1 cellular context compared by ENCODE assay signal in the genomic region with DNA sequence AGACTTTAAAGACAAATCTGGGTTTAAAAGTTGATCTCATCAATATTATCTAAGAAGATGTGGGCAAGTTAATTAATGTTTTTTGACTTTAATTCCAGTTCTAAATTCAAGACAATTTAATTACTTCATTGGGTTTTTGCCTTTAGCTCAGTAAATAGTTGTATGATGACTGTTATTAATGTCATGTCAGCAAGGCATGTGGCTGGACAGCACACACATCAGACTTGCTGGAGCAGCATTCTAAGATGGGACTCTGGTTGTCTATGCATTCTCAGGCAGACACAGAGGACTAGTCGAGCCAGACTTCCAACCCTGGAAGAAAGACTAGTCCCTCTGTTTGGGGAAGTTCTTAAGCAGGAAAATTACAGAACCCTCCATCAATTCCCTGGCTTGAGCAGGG.
TF ChIP-seq lines count a peak whose summit lies in the region.

No MANE protein-coding gene starts in this region.

TF ChIP-seq in K562, 482 proteins besides CTCF, POLR2A, EP300 and RAD21:
- TF ChIP-seq, protein P1, sequence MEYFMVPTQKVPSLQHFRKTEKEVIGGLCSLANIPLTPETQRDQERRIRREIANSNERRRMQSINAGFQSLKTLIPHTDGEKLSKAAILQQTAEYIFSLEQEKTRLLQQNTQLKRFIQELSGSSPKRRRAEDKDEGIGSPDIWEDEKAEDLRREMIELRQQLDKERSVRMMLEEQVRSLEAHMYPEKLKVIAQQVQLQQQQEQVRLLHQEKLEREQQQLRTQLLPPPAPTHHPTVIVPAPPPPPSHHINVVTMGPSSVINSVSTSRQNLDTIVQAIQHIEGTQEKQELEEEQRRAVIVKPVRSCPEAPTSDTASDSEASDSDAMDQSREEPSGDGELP (CRISPR knock-in tag; IDR thresholded peaks at IDR 0.05; ENCODE audit: borderline replicate concordance): no peak
- TF ChIP-seq, protein P2, sequence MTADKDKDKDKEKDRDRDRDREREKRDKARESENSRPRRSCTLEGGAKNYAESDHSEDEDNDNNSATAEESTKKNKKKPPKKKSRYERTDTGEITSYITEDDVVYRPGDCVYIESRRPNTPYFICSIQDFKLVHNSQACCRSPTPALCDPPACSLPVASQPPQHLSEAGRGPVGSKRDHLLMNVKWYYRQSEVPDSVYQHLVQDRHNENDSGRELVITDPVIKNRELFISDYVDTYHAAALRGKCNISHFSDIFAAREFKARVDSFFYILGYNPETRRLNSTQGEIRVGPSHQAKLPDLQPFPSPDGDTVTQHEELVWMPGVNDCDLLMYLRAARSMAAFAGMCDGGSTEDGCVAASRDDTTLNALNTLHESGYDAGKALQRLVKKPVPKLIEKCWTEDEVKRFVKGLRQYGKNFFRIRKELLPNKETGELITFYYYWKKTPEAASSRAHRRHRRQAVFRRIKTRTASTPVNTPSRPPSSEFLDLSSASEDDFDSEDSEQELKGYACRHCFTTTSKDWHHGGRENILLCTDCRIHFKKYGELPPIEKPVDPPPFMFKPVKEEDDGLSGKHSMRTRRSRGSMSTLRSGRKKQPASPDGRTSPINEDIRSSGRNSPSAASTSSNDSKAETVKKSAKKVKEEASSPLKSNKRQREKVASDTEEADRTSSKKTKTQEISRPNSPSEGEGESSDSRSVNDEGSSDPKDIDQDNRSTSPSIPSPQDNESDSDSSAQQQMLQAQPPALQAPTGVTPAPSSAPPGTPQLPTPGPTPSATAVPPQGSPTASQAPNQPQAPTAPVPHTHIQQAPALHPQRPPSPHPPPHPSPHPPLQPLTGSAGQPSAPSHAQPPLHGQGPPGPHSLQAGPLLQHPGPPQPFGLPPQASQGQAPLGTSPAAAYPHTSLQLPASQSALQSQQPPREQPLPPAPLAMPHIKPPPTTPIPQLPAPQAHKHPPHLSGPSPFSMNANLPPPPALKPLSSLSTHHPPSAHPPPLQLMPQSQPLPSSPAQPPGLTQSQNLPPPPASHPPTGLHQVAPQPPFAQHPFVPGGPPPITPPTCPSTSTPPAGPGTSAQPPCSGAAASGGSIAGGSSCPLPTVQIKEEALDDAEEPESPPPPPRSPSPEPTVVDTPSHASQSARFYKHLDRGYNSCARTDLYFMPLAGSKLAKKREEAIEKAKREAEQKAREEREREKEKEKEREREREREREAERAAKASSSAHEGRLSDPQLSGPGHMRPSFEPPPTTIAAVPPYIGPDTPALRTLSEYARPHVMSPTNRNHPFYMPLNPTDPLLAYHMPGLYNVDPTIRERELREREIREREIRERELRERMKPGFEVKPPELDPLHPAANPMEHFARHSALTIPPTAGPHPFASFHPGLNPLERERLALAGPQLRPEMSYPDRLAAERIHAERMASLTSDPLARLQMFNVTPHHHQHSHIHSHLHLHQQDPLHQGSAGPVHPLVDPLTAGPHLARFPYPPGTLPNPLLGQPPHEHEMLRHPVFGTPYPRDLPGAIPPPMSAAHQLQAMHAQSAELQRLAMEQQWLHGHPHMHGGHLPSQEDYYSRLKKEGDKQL (CRISPR knock-in tag; IDR thresholded peaks at IDR 0.05; ENCODE audit: borderline replicate concordance): no peak
- no peak for TF ChIP-seq NFIC (IDR thresholded peaks at IDR 0.05)
- TF ChIP-seq BRCA1 (IDR thresholded peaks at IDR 0.05): no peak
- TF ChIP-seq BRCA1 (CRISPR knock-in tag; IDR thresholded peaks at IDR 0.05): no peak
- TF ChIP-seq, protein P3, sequence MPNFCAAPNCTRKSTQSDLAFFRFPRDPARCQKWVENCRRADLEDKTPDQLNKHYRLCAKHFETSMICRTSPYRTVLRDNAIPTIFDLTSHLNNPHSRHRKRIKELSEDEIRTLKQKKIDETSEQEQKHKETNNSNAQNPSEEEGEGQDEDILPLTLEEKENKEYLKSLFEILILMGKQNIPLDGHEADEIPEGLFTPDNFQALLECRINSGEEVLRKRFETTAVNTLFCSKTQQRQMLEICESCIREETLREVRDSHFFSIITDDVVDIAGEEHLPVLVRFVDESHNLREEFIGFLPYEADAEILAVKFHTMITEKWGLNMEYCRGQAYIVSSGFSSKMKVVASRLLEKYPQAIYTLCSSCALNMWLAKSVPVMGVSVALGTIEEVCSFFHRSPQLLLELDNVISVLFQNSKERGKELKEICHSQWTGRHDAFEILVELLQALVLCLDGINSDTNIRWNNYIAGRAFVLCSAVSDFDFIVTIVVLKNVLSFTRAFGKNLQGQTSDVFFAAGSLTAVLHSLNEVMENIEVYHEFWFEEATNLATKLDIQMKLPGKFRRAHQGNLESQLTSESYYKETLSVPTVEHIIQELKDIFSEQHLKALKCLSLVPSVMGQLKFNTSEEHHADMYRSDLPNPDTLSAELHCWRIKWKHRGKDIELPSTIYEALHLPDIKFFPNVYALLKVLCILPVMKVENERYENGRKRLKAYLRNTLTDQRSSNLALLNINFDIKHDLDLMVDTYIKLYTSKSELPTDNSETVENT (CRISPR knock-in tag; IDR thresholded peaks at IDR 0.05): no peak
- 0 out of 2 replicates have a peak, but pooled peaks have one; percentile 3 for TF ChIP-seq ZNF316 (IDR thresholded peaks at IDR 0.05)
